Comparison of ENCODE assay signal across 13 cellular contexts in genomic region chr4:104752337-104752736, GRCh38.
DNase-seq lines count a peak whose midpoint lies in the region; ATAC-seq and TF ChIP-seq lines count a peak whose summit lies in the region.
"Had no signal": no experiment of that assay in that cellular context is flagged by ENCODE, and none has a peak within 500 bp of the region (broad histone marks: within the 10 kb centered on the region; RNA-seq: fewer than 3 reads in every experiment).

No MANE protein-coding gene starts in this region.

- no peaks in the 10 kb centered on the region for H3K9me3 ChIP-seq in A673 (ENCODE audit: low read depth, low read length, poor library complexity, severe bottlenecking)

- H3K4me1 Mint-ChIP-seq in activated CD4-positive, alpha-beta T cell treated with anti-CD3 and anti-CD28 coated beads for 36 hours = no peaks in the 10 kb centered on the region

- no peak for TF ChIP-seq CTCF in fibroblast of mammary gland (conservative IDR thresholded peaks at IDR 0.05; ENCODE audit: control insufficient read depth, insufficient read depth, low read depth, low read length)
- no peak for TF ChIP-seq CTCF in A673 (conservative IDR thresholded peaks at IDR 0.05; ENCODE audit: low read depth, low read length)

- H3K27me3 Mint-ChIP-seq in activated CD4-positive, alpha-beta T cell treated with anti-CD3 and anti-CD28 coated beads for 36 hours = peaks cover 2% of the 10 kb centered on the region

- no peaks in the 10 kb centered on the region for H3K27me3 ChIP-seq in A673 (replicated peaks; ENCODE audit: insufficient read depth, low read depth, low read length, poor library complexity)

- DNase-seq in fibroblast of mammary gland (ENCODE audit: low read depth) = peak; percentile 37
- DNase-seq in activated CD4-positive, alpha-beta T cell treated with anti-CD3 and anti-CD28 coated beads for 36 hours = no peak
- no peak for DNase-seq in cortex of kidney (lab: John Stamatoyannopoulos, UW)
- no peak for DNase-seq in A673 (ENCODE audit: low spot score)
- no peak for DNase-seq in KBM-7
- DNase-seq: anterior cingulate cortex, mammary epithelial cell, NCI-H446 had no signal

- no peaks in the 10 kb centered on the region for H3K36me3 Mint-ChIP-seq in activated CD4-positive, alpha-beta T cell treated with anti-CD3 and anti-CD28 coated beads for 36 hours (ENCODE audit: low read depth)

- POLR2A ChIA-PET in activated CD4-positive, alpha-beta T cell treated with anti-CD3 and anti-CD28 coated beads for 36 hours (lab: Charles Lee) = no interaction called here
- POLR2A ChIA-PET in A673 (lab: Charles Lee; ENCODE audit: low non-redundant PET) = no interaction called here

- H3K27ac ChIP-seq in A673 (ENCODE audit: low read depth, low read length, poor library complexity, severe bottlenecking) = no peak overlapping the region
- H3K27ac ChIP-seq: C4-2B had no signal

- H3K9me3 Mint-ChIP-seq in activated CD4-positive, alpha-beta T cell treated with anti-CD3 and anti-CD28 coated beads for 36 hours (ENCODE audit: low read depth) = no peaks in the 10 kb centered on the region

- intact Hi-C loops in activated CD4-positive, alpha-beta T cell treated with anti-CD3 and anti-CD28 coated beads for 36 hours (cut with DNase I, micrococcal nuclease) = no loop called here
- intact Hi-C loops in A673 (cut with micrococcal nuclease; ENCODE audit: unreplicated experiment) = no loop called here

- H3K27ac Mint-ChIP-seq in activated CD4-positive, alpha-beta T cell treated with anti-CD3 and anti-CD28 coated beads for 36 hours = no peak overlapping the region

- BruUV-seq in A673 (replicated peaks; lab: Mats Ljungman, UMichigan) = no TSS peak

- in situ Hi-C loops in KBM-7 (cut with MboI; ENCODE audit: low pct_unique_long_range_greater_than_20kb, low sequenced_read_pairs) = no loop called here

- H3K4me3 Mint-ChIP-seq in activated CD4-positive, alpha-beta T cell treated with anti-CD3 and anti-CD28 coated beads for 36 hours = no peak overlapping the region

- no peaks in the 10 kb centered on the region for H3K4me1 ChIP-seq in A673 (ENCODE audit: insufficient read depth, low read length, poor library complexity, severe bottlenecking)

- H3K4me3 ChIP-seq in fibroblast of mammary gland (ENCODE audit: control insufficient read depth, low read depth, low read length) (no peak overlapping the region), A673 (ENCODE audit: low read depth, low read length, poor library complexity, severe bottlenecking) (no peak overlapping the region)

- CTCF ChIA-PET in activated CD4-positive, alpha-beta T cell treated with anti-CD3 and anti-CD28 coated beads for 36 hours (lab: Charles Lee) = interaction anchor here (0.7 kb wide), 1 partner anchor 11 kb away, joined by 3 read pairs; no protein-coding TSS in a partner anchor
- CTCF ChIA-PET in A673 (lab: Charles Lee) = no interaction called here

- ATAC-seq in GM18520 (IDR thresholded peaks at IDR 0.05; ENCODE audit: unreplicated experiment) = peak; percentile 83
- ATAC-seq in GM21515 (IDR thresholded peaks at IDR 0.05; ENCODE audit: unreplicated experiment) = peak; percentile 60
- peak; percentile 78 for ATAC-seq in HG03103 (IDR thresholded peaks at IDR 0.05; ENCODE audit: low read depth, unreplicated experiment)
- ATAC-seq in activated CD4-positive, alpha-beta T cell treated with anti-CD3 and anti-CD28 coated beads for 36 hours = no peak
- ATAC-seq: sciatic nerve had no signal

- no peaks in the 10 kb centered on the region for H3K36me3 ChIP-seq in A673 (ENCODE audit: insufficient read depth, low read length, poor library complexity, severe bottlenecking)
